Comparison of ENCODE assay signal across 27 cellular contexts in the genomic region with DNA sequence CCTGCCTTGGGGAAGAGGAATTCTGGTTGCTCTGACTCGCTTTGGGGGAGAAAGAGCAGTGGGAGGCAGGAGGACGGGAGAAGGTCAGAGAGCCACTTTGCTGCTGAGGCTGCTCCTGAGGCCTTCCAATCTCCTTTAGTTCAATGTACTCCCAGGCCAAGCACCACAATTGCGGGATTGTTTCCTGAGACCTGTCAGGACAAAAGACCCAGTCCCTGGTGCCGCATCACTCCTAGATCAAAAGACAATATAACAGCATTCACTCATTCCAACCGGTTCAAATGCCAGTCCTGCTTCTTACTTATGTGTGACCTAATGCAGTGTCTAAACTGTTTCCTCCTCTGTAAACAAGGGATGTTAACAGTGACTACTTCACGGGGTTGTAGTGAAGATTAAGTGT.
A peak's percentile ranks its signal among the peaks of the same experiment; 100 is the strongest.
DNase-seq lines count a peak whose midpoint lies in the region; ATAC-seq, FAIRE-seq and TF ChIP-seq lines count a peak whose summit lies in the region.
"Had no signal": no experiment of that assay in that cellular context is flagged by ENCODE, and none has a peak within 500 bp of the region (broad histone marks: within the 10 kb centered on the region; RNA-seq: fewer than 3 reads in every experiment).

No MANE protein-coding gene starts in this region.

- POLR2A ChIA-PET in IMR-90 (lab: Charles Lee; ENCODE audit: unreplicated experiment), result no interaction called here
- POLR2A ChIA-PET in H1 (lab: Charles Lee; ENCODE audit: partially characterized antibody), result no interaction called here
- POLR2A ChIA-PET in A673 (lab: Charles Lee; ENCODE audit: low non-redundant PET), result no interaction called here

- peak overlapping the region; percentile 74 for H2AFZ ChIP-seq in IMR-90 (replicated peaks; ENCODE audit: low read length, poor library complexity)
- H2AFZ ChIP-seq in H1 (ENCODE audit: low read length), result peak overlapping the region; percentile 84; the same call in 1 of the 2 replicates
- no peak overlapping the region for H2AFZ ChIP-seq in osteoblast (ENCODE audit: low read length)

- H4K91ac ChIP-seq in IMR-90 (ENCODE audit: insufficient read depth, low read depth, low read length) (no peak overlapping the region), H1 (replicated peaks; ENCODE audit: insufficient read length, low read length) (no peak overlapping the region)

- no peak overlapping the region for H3K4ac ChIP-seq in IMR-90 (ENCODE audit: low read depth, low read length)
- no peak overlapping the region for H3K4ac ChIP-seq in H1 (replicated peaks; ENCODE audit: insufficient read length, low read depth, low read length)

- no peaks in the 10 kb centered on the region for H3K9me3 Mint-ChIP-seq in neural crest cell
- H3K9me3 Mint-ChIP-seq in activated CD8-positive, alpha-beta memory T cell treated with anti-CD3 and anti-CD28 coated beads, Interleukin-2, amount 10 ng/mL, durations not matched to agents 7 days and 5 days (ENCODE audit: low read depth), result peaks cover 13% of the 10 kb centered on the region

- H3K18ac ChIP-seq in IMR-90 (ENCODE audit: low read depth, low read length) (no peak overlapping the region), H1 (ENCODE audit: extremely low read depth, low read length) (no peak overlapping the region)

- no peak overlapping the region for H4K8ac ChIP-seq in IMR-90 (ENCODE audit: low read depth in 2 of 2, low read length in 2 of 2)
- no peak overlapping the region for H4K8ac ChIP-seq in H1 (ENCODE audit: extremely low read depth, insufficient read depth, low read length)

- H3K23ac ChIP-seq in IMR-90 (ENCODE audit: low read depth, low read length) (no peak overlapping the region), H1 (ENCODE audit: insufficient read length) (no peak overlapping the region)

- H2BK5ac ChIP-seq in IMR-90 (ENCODE audit: low read depth, low read length, poor library complexity, severe bottlenecking) (no peak overlapping the region), H1 (ENCODE audit: low read depth, low read length) (no peak overlapping the region)

- H3K4me1 ChIP-seq in IMR-90 (ENCODE audit: control insufficient read depth, insufficient read depth, low read length), result no peaks in the 10 kb centered on the region
- H3K4me1 ChIP-seq in H1 (replicated peaks in 1 of 4; ENCODE audit: control insufficient read depth in 3 of 4, insufficient read depth in 4 of 4, low read length in 3 of 4), result peaks cover 0 to 5% (median 0%) of the 10 kb centered on the region in 4 experiments; a peak in 2 of 7 replicates
- H3K4me1 ChIP-seq in osteoblast (ENCODE audit: insufficient read depth, low read length), result no peaks in the 10 kb centered on the region
- H3K4me1 ChIP-seq in BE2C, result no peaks in the 10 kb centered on the region
- H3K4me1 ChIP-seq in A673 (ENCODE audit: insufficient read depth, low read length, poor library complexity, severe bottlenecking), result no peaks in the 10 kb centered on the region
- H3K4me1 ChIP-seq: BLaER1, Caco-2 had no signal

- H3K14ac ChIP-seq in IMR-90 (replicated peaks; ENCODE audit: low read depth, low read length), result no peak overlapping the region
- H3K14ac ChIP-seq in H1 (ENCODE audit: insufficient read length), result no peak overlapping the region

- peaks cover 21% of the 10 kb centered on the region for H3K4me1 Mint-ChIP-seq in neural crest cell
- H3K4me1 Mint-ChIP-seq in activated CD8-positive, alpha-beta memory T cell treated with anti-CD3 and anti-CD28 coated beads, Interleukin-2, amount 10 ng/mL, durations not matched to agents 7 days and 5 days, result no peaks in the 10 kb centered on the region
- H3K4me1 Mint-ChIP-seq: B cell; CD14-positive monocyte; CD4-positive, alpha-beta memory T cell; CD4-positive, CD25-positive, alpha-beta regulatory T cell; CD8-positive, alpha-beta memory T cell had no signal

- no peak overlapping the region for H3K4me3 Mint-ChIP-seq in neural crest cell
- no peak overlapping the region for H3K4me3 Mint-ChIP-seq in activated CD8-positive, alpha-beta memory T cell treated with anti-CD3 and anti-CD28 coated beads, Interleukin-2, amount 10 ng/mL, durations not matched to agents 7 days and 5 days
- H3K4me3 Mint-ChIP-seq: B cell; CD14-positive monocyte; CD4-positive, alpha-beta memory T cell; CD4-positive, CD25-positive, alpha-beta regulatory T cell; CD8-positive, alpha-beta memory T cell had no signal

- no peaks in the 10 kb centered on the region for H3K79me2 ChIP-seq in H1 (ENCODE audit: control insufficient read depth in 1 of 2, insufficient read depth in 2 of 2, low read length in 2 of 2)
- H3K79me2 ChIP-seq in osteoblast (ENCODE audit: insufficient read depth, low read length), result no peaks in the 10 kb centered on the region

- intact Hi-C loops in IMR-90 (cut with micrococcal nuclease) (no loop called here), A673 (cut with micrococcal nuclease; ENCODE audit: unreplicated experiment) (loop anchor here (5.0 kb wide), 1 partner anchor 638 kb away; no protein-coding TSS in a partner anchor)

- 0 out of 2 replicates have a peak, but pooled peaks have one; percentile 24 for ATAC-seq in IMR-90 (ENCODE audit: low read depth)
- ATAC-seq in activated CD8-positive, alpha-beta memory T cell treated with anti-CD3 and anti-CD28 coated beads, Interleukin-2, amount 10 ng/mL, durations not matched to agents 7 days and 5 days, result no peak
- ATAC-seq: GM12878 had no signal

- TF ChIP-seq RAD21 in IMR-90 (IDR thresholded peaks at IDR 0.05; ENCODE audit: low read length) (no peak), H1 (IDR thresholded peaks at IDR 0.05 in 1 of 2, conservative IDR thresholded peaks at IDR 0.05 in 1 of 2; ENCODE audit: low read depth in 2 of 2, low read length in 2 of 2) (no peak)

- no peaks in the 10 kb centered on the region for H3K9me1 ChIP-seq in IMR-90 (ENCODE audit: insufficient read depth, low read length)

- no peaks in the 10 kb centered on the region for H3K23me2 ChIP-seq in H1 (ENCODE audit: low read depth, low read length)

- CTCF ChIA-PET in IMR-90 (lab: Yijun Ruan, JAX), result no interaction called here
- CTCF ChIA-PET in H1 (lab: Charles Lee; ENCODE audit: partially characterized antibody), result interaction anchor here (0.7 to 1.4 kb wide), 7 partner anchors 9 to 252 kb away, joined by 3 to 6 read pairs (median 3); no protein-coding TSS in a partner anchor
- CTCF ChIA-PET in activated CD8-positive, alpha-beta memory T cell treated with anti-CD3 and anti-CD28 coated beads, Interleukin-2, amount 10 ng/mL, durations not matched to agents 7 days and 5 days (lab: Charles Lee), result no interaction called here
- CTCF ChIA-PET in A673 (lab: Charles Lee), result no interaction called here

- H3K9me3 ChIP-seq in IMR-90 (ENCODE audit: control insufficient read depth, insufficient read depth, low read length), result no peaks in the 10 kb centered on the region
- no peaks in the 10 kb centered on the region for H3K9me3 ChIP-seq in H1 (ENCODE audit: insufficient read depth in 2 of 2, low read depth in 1 of 2, low read length in 1 of 2)
- H3K9me3 ChIP-seq in osteoblast (ENCODE audit: low read depth, low read length), result no peaks in the 10 kb centered on the region
- no peaks in the 10 kb centered on the region for H3K9me3 ChIP-seq in BE2C
- no peaks in the 10 kb centered on the region for H3K9me3 ChIP-seq in A673 (ENCODE audit: low read depth, low read length, poor library complexity, severe bottlenecking)
- H3K9me3 ChIP-seq: BLaER1, Caco-2 had no signal

- H2BK12ac ChIP-seq in H1 (ENCODE audit: low read depth, low read length), result no peak overlapping the region; the same call in 1 of the 2 replicates

- H3K27me3 Mint-ChIP-seq in neural crest cell (ENCODE audit: low read depth), result no peaks in the 10 kb centered on the region
- no peaks in the 10 kb centered on the region for H3K27me3 Mint-ChIP-seq in activated CD8-positive, alpha-beta memory T cell treated with anti-CD3 and anti-CD28 coated beads, Interleukin-2, amount 10 ng/mL, durations not matched to agents 7 days and 5 days
- H3K27me3 Mint-ChIP-seq: B cell; CD4-positive, alpha-beta memory T cell; CD4-positive, CD25-positive, alpha-beta regulatory T cell; CD8-positive, alpha-beta memory T cell had no signal

- H2AK5ac ChIP-seq in IMR-90 (ENCODE audit: low read depth, low read length) (no peak overlapping the region), H1 (ENCODE audit: low read depth, low read length) (no peak overlapping the region; the same call in 1 of the 2 replicates)

- H3K4me3 ChIP-seq in IMR-90 (ENCODE audit: insufficient read depth, low read depth, low read length), result no peak overlapping the region
- H3K4me3 ChIP-seq in H1 (ENCODE audit: extremely low read depth in 1 of 4, insufficient read depth in 2 of 4, low read depth in 3 of 4, low read length in 4 of 4), result no peak overlapping the region
- H3K4me3 ChIP-seq in osteoblast (ENCODE audit: insufficient read depth, low read length), result no peak overlapping the region
- H3K4me3 ChIP-seq in BE2C (ENCODE audit: low read depth, low read length), result no peak overlapping the region
- no peak overlapping the region for H3K4me3 ChIP-seq in A673 (ENCODE audit: low read depth, low read length, poor library complexity, severe bottlenecking)
- H3K4me3 ChIP-seq: BLaER1, GM12878 had no signal

- in situ Hi-C loops in IMR-90 (cut with MboI; ENCODE audit: low sequenced_read_pairs), result no loop called here

- TF ChIP-seq CTCF in IMR-90 (conservative IDR thresholded peaks at IDR 0.05; ENCODE audit: low read depth, low read length) (no peak), H1 (IDR thresholded peaks at IDR 0.05; ENCODE audit: control extremely low read depth in 1 of 3, insufficient read depth in 1 of 3, low read depth in 1 of 3, low read length in 3 of 3) (no peak), neural crest cell (conservative IDR thresholded peaks at IDR 0.05) (no peak), osteoblast (IDR thresholded peaks at IDR 0.05; ENCODE audit: extremely low read depth, low read depth, low read length) (no peak), BE2C (IDR thresholded peaks at IDR 0.05; ENCODE audit: low read depth, low read length) (no peak), GM10266 (IDR thresholded peaks at IDR 0.05; ENCODE audit: control insufficient read depth, insufficient read depth, low read depth, missing control alignments) (no peak), A673 (conservative IDR thresholded peaks at IDR 0.05; ENCODE audit: low read depth, low read length) (no peak)

- no peak overlapping the region for H2BK20ac ChIP-seq in IMR-90 (ENCODE audit: low read depth, low read length)
- H2BK20ac ChIP-seq in H1 (ENCODE audit: low read length), result no peak overlapping the region; the same call in 1 of the 2 replicates

- WGBS in IMR-90 (ENCODE audit: extremely low coverage in 2 of 2, insufficient read length in 1 of 2), 2 experiments, result 20% methylated on average over 1 of the region's 6 CpGs; no CpG with 5 or more reads in 1 of the 2 experiments
- WGBS in H1 (ENCODE audit: extremely low coverage in 1 of 2, insufficient coverage in 1 of 2, insufficient read length in 1 of 2, insufficient replicate concordance in 2 of 2, low coverage in 1 of 2, low lambda C conversion rate in 2 of 2, missing lambda C conversion rate in 1 of 2), 2 experiments, result 75% methylated on average over 6 of the region's 6 CpGs; no CpG with 5 or more reads in 1 of the 2 experiments

- H3K27me3 ChIP-seq in IMR-90 (ENCODE audit: control insufficient read depth, insufficient read depth, low read length), result no peaks in the 10 kb centered on the region
- H3K27me3 ChIP-seq in H1 (replicated peaks in 1 of 4; ENCODE audit: control insufficient read depth in 3 of 4, extremely low read depth in 1 of 4, insufficient read depth in 3 of 4, low read length in 3 of 4), result no peaks in the 10 kb centered on the region
- no peaks in the 10 kb centered on the region for H3K27me3 ChIP-seq in osteoblast (ENCODE audit: insufficient read depth, low read length)
- H3K27me3 ChIP-seq in BE2C, result no peaks in the 10 kb centered on the region
- peaks cover 11% of the 10 kb centered on the region for H3K27me3 ChIP-seq in A673 (replicated peaks; ENCODE audit: insufficient read depth, low read depth, low read length, poor library complexity)
- H3K27me3 ChIP-seq: BLaER1 had no signal

- no peak for FAIRE-seq in H1 (lab: Jason Lieb, UNC)
- FAIRE-seq: A204.1, D721Med, G401.6, GM12878, GM12892, GM19239 had no signal

- BruUV-seq in IMR-90 (replicated peaks; lab: Mats Ljungman, UMichigan) (no TSS peak), A673 (replicated peaks; lab: Mats Ljungman, UMichigan) (no TSS peak)

- H2AK9ac ChIP-seq in IMR-90 (replicated peaks; ENCODE audit: low read depth, low read length, poor library complexity), result no peak overlapping the region

- no peak overlapping the region for H2BK15ac ChIP-seq in IMR-90 (ENCODE audit: low read depth, low read length)
- H2BK15ac ChIP-seq in H1 (ENCODE audit: low read length), result no peak overlapping the region

- dilution Hi-C loops in IMR-90 (cut with HindIII; ENCODE audit: low sequenced_read_pairs, unreplicated experiment), result no loop called here

- DNase-seq in IMR-90 (no peak), H1 (ENCODE audit: low read depth in 1 of 2, low spot score in 2 of 2) (no peak), neural crest cell (ENCODE audit: low read depth, low spot score) (no peak), osteoblast (ENCODE audit: insufficient read length, low spot score, missing footprints) (peak; percentile 17), BE2C (no peak), GM10266 (ENCODE audit: extremely low spot score) (no peak), A673 (ENCODE audit: low spot score) (no peak)
- DNase-seq in activated CD8-positive, alpha-beta memory T cell treated with anti-CD3 and anti-CD28 coated beads, Interleukin-2, amount 10 ng/mL, durations not matched to agents 7 days and 5 days, result no peak
- DNase-seq: 8988T; AML-193; C1 segment of cervical spinal cord; Caco-2; Calu3; CD4-positive, alpha-beta memory T cell; CD4-positive, CD25-positive, alpha-beta regulatory T cell; CD8-positive, alpha-beta memory T cell; DMS79 treated with DMSO at 0.1 percent for 48 hours; GF-D8 had no signal

- H4K20me1 ChIP-seq in IMR-90 (ENCODE audit: insufficient read depth, low read length) (no peaks in the 10 kb centered on the region), H1 (replicated peaks in 1 of 2; ENCODE audit: control insufficient read depth in 1 of 2, insufficient read depth in 2 of 2, low read length in 2 of 2) (no peaks in the 10 kb centered on the region), osteoblast (ENCODE audit: insufficient read depth, low read length) (no peaks in the 10 kb centered on the region)
- H4K20me1 ChIP-seq: BLaER1 had no signal

- TF ChIP-seq EP300 in H1 (IDR thresholded peaks at IDR 0.05; ENCODE audit: borderline replicate concordance in 1 of 2, low read depth in 2 of 2, low read length in 2 of 2), result no peak

- H3K27ac Mint-ChIP-seq in neural crest cell (ENCODE audit: unreplicated experiment), result peak overlapping the region; percentile 40
- H3K27ac Mint-ChIP-seq in activated CD8-positive, alpha-beta memory T cell treated with anti-CD3 and anti-CD28 coated beads, Interleukin-2, amount 10 ng/mL, durations not matched to agents 7 days and 5 days, result no peak overlapping the region
- H3K27ac Mint-ChIP-seq: B cell; CD14-positive monocyte; CD4-positive, alpha-beta memory T cell; CD4-positive, CD25-positive, alpha-beta regulatory T cell; CD8-positive, alpha-beta memory T cell had no signal

- H3K79me1 ChIP-seq in IMR-90 (ENCODE audit: low read depth in 1 of 2, low read length in 2 of 2) (no peaks in the 10 kb centered on the region), H1 (ENCODE audit: low read depth, low read length) (no peaks in the 10 kb centered on the region)

- H3K56ac ChIP-seq in IMR-90 (ENCODE audit: extremely low read depth, insufficient read depth, low read length) (no peak overlapping the region), H1 (replicated peaks; ENCODE audit: insufficient read length, low read depth, low read length) (no peak overlapping the region)

- H3K36me3 Mint-ChIP-seq in neural crest cell (ENCODE audit: low read depth), result no peaks in the 10 kb centered on the region
- no peaks in the 10 kb centered on the region for H3K36me3 Mint-ChIP-seq in activated CD8-positive, alpha-beta memory T cell treated with anti-CD3 and anti-CD28 coated beads, Interleukin-2, amount 10 ng/mL, durations not matched to agents 7 days and 5 days
- H3K36me3 Mint-ChIP-seq: CD14-positive monocyte; CD4-positive, alpha-beta memory T cell; CD4-positive, CD25-positive, alpha-beta regulatory T cell had no signal

- H2BK120ac ChIP-seq in IMR-90 (ENCODE audit: low read depth, low read length) (no peak overlapping the region), H1 (replicated peaks; ENCODE audit: low read depth, low read length) (no peak overlapping the region)

- H4K5ac ChIP-seq in IMR-90 (ENCODE audit: low read depth, low read length) (no peak overlapping the region), H1 (ENCODE audit: insufficient read length, low read depth, low read length) (no peak overlapping the region)

- H3K9ac ChIP-seq in IMR-90 (ENCODE audit: low read depth, low read length) (no peak overlapping the region), H1 (replicated peaks in 1 of 4; ENCODE audit: extremely low read depth in 1 of 4, low read depth in 3 of 4, low read length in 3 of 4) (no peak overlapping the region)
- H3K9ac ChIP-seq: BLaER1 had no signal

- H3K27ac ChIP-seq in IMR-90 (ENCODE audit: insufficient read depth, low read length) (no peak overlapping the region), H1 (ENCODE audit: low read depth, low read length) (no peak overlapping the region), osteoblast (ENCODE audit: low read depth, low read length) (no peak overlapping the region), A673 (ENCODE audit: low read depth, low read length, poor library complexity, severe bottlenecking) (no peak overlapping the region)
- H3K27ac ChIP-seq: BLaER1 had no signal

- no peak for TF ChIP-seq POLR2A in IMR-90 (IDR thresholded peaks at IDR 0.05; ENCODE audit: low read depth, low read length)
- TF ChIP-seq POLR2A in H1 (IDR thresholded peaks at IDR 0.05; ENCODE audit: control extremely low read depth in 1 of 2, low read depth in 2 of 2, low read length in 2 of 2), result no peak

- H3K4me2 ChIP-seq in IMR-90 (ENCODE audit: low read depth, low read length), result no peak overlapping the region
- H3K4me2 ChIP-seq in H1 (ENCODE audit: insufficient read depth in 1 of 2, low read depth in 2 of 2, low read length in 2 of 2), result no peak overlapping the region
- H3K4me2 ChIP-seq in osteoblast (ENCODE audit: insufficient read depth, low read length), result no peak overlapping the region
- H3K4me2 ChIP-seq: BLaER1 had no signal

- no peaks in the 10 kb centered on the region for H3K36me3 ChIP-seq in IMR-90 (ENCODE audit: control insufficient read depth, insufficient read depth, low read length)
- H3K36me3 ChIP-seq in H1 (ENCODE audit: control insufficient read depth in 2 of 4, insufficient read depth in 4 of 4, low read length in 3 of 4), result no peaks in the 10 kb centered on the region
- H3K36me3 ChIP-seq in osteoblast (ENCODE audit: insufficient read depth, low read length), result no peaks in the 10 kb centered on the region
- no peaks in the 10 kb centered on the region for H3K36me3 ChIP-seq in BE2C
- no peaks in the 10 kb centered on the region for H3K36me3 ChIP-seq in A673 (ENCODE audit: insufficient read depth, low read length, poor library complexity, severe bottlenecking)
- H3K36me3 ChIP-seq: BLaER1 had no signal
